ENCODE assay signal across 1 cellular context in genomic region chr17:6577686-6578263, GRCh38.
TF ChIP-seq lines count a peak whose summit lies in the region.

No MANE protein-coding gene starts in this region.

TF ChIP-seq in WTC11, 78 proteins besides CTCF, POLR2A, EP300 and RAD21 (continued from another document):
- TF ChIP-seq, protein P1, sequence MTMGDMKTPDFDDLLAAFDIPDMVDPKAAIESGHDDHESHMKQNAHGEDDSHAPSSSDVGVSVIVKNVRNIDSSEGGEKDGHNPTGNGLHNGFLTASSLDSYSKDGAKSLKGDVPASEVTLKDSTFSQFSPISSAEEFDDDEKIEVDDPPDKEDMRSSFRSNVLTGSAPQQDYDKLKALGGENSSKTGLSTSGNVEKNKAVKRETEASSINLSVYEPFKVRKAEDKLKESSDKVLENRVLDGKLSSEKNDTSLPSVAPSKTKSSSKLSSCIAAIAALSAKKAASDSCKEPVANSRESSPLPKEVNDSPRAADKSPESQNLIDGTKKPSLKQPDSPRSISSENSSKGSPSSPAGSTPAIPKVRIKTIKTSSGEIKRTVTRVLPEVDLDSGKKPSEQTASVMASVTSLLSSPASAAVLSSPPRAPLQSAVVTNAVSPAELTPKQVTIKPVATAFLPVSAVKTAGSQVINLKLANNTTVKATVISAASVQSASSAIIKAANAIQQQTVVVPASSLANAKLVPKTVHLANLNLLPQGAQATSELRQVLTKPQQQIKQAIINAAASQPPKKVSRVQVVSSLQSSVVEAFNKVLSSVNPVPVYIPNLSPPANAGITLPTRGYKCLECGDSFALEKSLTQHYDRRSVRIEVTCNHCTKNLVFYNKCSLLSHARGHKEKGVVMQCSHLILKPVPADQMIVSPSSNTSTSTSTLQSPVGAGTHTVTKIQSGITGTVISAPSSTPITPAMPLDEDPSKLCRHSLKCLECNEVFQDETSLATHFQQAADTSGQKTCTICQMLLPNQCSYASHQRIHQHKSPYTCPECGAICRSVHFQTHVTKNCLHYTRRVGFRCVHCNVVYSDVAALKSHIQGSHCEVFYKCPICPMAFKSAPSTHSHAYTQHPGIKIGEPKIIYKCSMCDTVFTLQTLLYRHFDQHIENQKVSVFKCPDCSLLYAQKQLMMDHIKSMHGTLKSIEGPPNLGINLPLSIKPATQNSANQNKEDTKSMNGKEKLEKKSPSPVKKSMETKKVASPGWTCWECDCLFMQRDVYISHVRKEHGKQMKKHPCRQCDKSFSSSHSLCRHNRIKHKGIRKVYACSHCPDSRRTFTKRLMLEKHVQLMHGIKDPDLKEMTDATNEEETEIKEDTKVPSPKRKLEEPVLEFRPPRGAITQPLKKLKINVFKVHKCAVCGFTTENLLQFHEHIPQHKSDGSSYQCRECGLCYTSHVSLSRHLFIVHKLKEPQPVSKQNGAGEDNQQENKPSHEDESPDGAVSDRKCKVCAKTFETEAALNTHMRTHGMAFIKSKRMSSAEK (CRISPR knock-in tag; IDR thresholded peaks at IDR 0.05; ENCODE audit: borderline replicate concordance): no peak
- TF ChIP-seq SMAD4 (CRISPR knock-in tag; IDR thresholded peaks at IDR 0.05): no peak
